In the genomic region with DNA sequence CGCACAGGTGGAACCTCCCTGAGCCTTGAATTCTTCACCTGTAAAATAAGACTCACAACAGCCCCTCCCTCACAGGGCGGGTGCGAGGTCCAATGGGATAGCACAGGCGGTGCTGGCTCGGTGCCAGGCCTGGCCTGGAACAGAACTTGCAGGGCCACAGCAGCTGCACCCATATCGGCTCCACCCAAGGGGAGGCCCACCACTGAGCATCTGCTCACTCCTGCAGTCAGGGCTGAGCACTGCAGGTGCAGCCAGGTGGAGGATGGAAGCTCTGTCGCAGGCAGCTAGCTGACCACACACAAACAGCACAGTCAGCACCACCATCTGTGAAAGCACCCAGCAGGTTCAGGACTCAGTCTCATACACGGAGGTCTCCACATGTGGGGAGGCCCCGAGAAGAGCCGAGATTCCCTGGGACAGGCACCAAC, we compare ENCODE assay signal across 1 cellular context.
TF ChIP-seq lines count a peak whose summit lies in the region.

No MANE protein-coding gene starts in this region.

TF ChIP-seq in HEK293, 187 proteins besides CTCF, POLR2A, EP300 and RAD21 (continued from another document):
- TF ChIP-seq, protein P1, sequence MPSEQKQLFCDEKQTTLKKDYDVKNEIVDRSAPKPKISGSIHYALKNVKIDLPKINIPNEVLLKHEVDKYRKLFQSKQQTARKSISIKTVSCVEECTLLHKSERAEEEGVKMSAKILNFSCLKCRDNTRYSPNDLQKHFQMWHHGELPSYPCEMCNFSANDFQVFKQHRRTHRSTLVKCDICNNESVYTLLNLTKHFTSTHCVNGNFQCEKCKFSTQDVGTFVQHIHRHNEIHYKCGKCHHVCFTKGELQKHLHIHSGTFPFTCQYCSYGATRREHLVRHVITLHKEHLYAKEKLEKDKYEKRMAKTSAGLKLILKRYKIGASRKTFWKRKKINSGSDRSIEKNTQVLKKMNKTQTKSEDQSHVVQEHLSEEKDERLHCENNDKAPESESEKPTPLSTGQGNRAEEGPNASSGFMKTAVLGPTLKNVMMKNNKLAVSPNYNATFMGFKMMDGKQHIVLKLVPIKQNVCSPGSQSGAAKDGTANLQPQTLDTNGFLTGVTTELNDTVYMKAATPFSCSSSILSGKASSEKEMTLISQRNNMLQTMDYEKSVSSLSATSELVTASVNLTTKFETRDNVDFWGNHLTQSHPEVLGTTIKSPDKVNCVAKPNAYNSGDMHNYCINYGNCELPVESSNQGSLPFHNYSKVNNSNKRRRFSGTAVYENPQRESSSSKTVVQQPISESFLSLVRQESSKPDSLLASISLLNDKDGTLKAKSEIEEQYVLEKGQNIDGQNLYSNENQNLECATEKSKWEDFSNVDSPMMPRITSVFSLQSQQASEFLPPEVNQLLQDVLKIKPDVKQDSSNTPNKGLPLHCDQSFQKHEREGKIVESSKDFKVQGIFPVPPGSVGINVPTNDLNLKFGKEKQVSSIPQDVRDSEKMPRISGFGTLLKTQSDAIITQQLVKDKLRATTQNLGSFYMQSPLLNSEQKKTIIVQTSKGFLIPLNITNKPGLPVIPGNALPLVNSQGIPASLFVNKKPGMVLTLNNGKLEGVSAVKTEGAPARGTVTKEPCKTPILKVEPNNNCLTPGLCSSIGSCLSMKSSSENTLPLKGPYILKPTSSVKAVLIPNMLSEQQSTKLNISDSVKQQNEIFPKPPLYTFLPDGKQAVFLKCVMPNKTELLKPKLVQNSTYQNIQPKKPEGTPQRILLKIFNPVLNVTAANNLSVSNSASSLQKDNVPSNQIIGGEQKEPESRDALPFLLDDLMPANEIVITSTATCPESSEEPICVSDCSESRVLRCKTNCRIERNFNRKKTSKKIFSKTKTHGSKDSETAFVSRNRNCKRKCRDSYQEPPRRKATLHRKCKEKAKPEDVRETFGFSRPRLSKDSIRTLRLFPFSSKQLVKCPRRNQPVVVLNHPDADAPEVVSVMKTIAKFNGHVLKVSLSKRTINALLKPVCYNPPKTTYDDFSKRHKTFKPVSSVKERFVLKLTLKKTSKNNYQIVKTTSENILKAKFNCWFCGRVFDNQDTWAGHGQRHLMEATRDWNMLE (tag by site-specific recombination; conservative IDR thresholded peaks at IDR 0.05; ENCODE audit: low read depth), result no peak
- TF ChIP-seq ZNF629 (tag by site-specific recombination; IDR thresholded peaks at IDR 0.05), result no peak
- TF ChIP-seq ZNF776 (tag by site-specific recombination; IDR thresholded peaks at IDR 0.05; ENCODE audit: borderline replicate concordance), result no peak
- no peak for TF ChIP-seq ZNF292 (tag by site-specific recombination; IDR thresholded peaks at IDR 0.05; ENCODE audit: borderline replicate concordance, low read depth)
- TF ChIP-seq ZNF16 (tag by site-specific recombination; IDR thresholded peaks at IDR 0.05; ENCODE audit: low read depth), result no peak
- TF ChIP-seq ZBTB48 (tag by site-specific recombination; IDR thresholded peaks at IDR 0.05), result no peak
- no peak for TF ChIP-seq MZF1 (tag by site-specific recombination; IDR thresholded peaks at IDR 0.05; ENCODE audit: borderline replicate concordance)
- no peak for TF ChIP-seq ZBTB8A (tag by site-specific recombination; IDR thresholded peaks at IDR 0.05)
- TF ChIP-seq ZNF354C (tag by site-specific recombination; IDR thresholded peaks at IDR 0.05; ENCODE audit: borderline replicate concordance, low read depth), result no peak
- TF ChIP-seq, protein P2, sequence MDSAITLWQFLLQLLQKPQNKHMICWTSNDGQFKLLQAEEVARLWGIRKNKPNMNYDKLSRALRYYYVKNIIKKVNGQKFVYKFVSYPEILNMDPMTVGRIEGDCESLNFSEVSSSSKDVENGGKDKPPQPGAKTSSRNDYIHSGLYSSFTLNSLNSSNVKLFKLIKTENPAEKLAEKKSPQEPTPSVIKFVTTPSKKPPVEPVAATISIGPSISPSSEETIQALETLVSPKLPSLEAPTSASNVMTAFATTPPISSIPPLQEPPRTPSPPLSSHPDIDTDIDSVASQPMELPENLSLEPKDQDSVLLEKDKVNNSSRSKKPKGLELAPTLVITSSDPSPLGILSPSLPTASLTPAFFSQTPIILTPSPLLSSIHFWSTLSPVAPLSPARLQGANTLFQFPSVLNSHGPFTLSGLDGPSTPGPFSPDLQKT (IDR thresholded peaks at IDR 0.05; ENCODE audit: borderline replicate concordance, low read depth, low read length), result no peak
- no peak for TF ChIP-seq ZNF2 (tag by site-specific recombination; IDR thresholded peaks at IDR 0.05)
- TF ChIP-seq ZFP41 (tag by site-specific recombination; IDR thresholded peaks at IDR 0.05; ENCODE audit: borderline replicate concordance), result no peak
- TF ChIP-seq GLIS1 (tag by site-specific recombination; IDR thresholded peaks at IDR 0.05), result peak; percentile 16; the same call in 1 of the 2 replicates
- TF ChIP-seq BCL11B (tag by site-specific recombination; IDR thresholded peaks at IDR 0.05; ENCODE audit: low read depth), result no peak
- no peak for TF ChIP-seq ZNF121 (tag by site-specific recombination; IDR thresholded peaks at IDR 0.05)
- no peak for TF ChIP-seq ZNF214 (tag by site-specific recombination; IDR thresholded peaks at IDR 0.05; ENCODE audit: borderline replicate concordance)
- TF ChIP-seq HOXD13 (CRISPR knock-in tag; IDR thresholded peaks at IDR 0.05; ENCODE audit: borderline replicate concordance), result no peak
- TF ChIP-seq ZNF138 (tag by site-specific recombination; IDR thresholded peaks at IDR 0.05; ENCODE audit: borderline replicate concordance), result no peak
- no peak for TF ChIP-seq ZNF248 (tag by site-specific recombination; IDR thresholded peaks at IDR 0.05)
- no peak for TF ChIP-seq ZNF521 (tag by site-specific recombination; IDR thresholded peaks at IDR 0.05)
- TF ChIP-seq, protein P3, sequence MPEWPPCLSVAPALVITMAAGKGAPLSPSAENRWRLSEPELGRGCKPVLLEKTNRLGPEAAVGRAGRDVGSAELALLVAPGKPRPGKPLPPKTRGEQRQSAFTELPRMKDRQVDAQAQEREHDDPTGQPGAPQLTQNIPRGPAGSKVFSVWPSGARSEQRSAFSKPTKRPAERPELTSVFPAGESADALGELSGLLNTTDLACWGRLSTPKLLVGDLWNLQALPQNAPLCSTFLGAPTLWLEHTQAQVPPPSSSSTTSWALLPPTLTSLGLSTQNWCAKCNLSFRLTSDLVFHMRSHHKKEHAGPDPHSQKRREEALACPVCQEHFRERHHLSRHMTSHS (tag by site-specific recombination; IDR thresholded peaks at IDR 0.05), result no peak
- TF ChIP-seq, protein P4, sequence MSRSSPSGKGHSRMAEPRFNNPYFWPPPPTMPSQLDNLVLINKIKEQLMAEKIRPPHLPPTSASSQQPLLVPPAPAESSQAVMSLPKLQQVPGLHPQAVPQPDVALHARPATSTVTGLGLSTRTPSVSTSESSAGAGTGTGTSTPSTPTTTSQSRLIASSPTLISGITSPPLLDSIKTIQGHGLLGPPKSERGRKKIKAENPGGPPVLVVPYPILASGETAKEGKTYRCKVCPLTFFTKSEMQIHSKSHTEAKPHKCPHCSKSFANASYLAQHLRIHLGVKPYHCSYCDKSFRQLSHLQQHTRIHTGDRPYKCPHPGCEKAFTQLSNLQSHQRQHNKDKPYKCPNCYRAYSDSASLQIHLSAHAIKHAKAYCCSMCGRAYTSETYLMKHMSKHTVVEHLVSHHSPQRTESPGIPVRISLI (tag by site-specific recombination; IDR thresholded peaks at IDR 0.05), result no peak
- TF ChIP-seq ZNF23 (tag by site-specific recombination; IDR thresholded peaks at IDR 0.05; ENCODE audit: borderline replicate concordance), result no peak
- TF ChIP-seq, protein P5, sequence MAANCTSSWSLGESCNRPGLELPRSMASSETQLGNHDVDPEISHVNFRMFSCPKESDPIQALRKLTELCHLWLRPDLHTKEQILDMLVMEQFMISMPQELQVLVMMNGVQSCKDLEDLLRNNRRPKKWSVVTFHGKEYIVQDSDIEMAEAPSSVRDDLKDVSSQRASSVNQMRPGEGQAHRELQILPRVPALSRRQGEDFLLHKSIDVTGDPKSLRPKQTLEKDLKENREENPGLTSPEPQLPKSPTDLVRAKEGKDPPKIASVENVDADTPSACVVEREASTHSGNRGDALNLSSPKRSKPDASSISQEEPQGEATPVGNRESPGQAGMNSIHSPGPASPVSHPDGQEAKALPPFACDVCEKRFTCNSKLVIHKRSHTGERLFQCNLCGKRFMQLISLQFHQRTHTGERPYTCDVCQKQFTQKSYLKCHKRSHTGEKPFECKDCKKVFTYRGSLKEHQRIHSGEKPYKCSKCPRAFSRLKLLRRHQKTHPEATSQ (tag by site-specific recombination; IDR thresholded peaks at IDR 0.05), result no peak
- no peak for TF ChIP-seq ZNF670 (tag by site-specific recombination; IDR thresholded peaks at IDR 0.05; ENCODE audit: low read depth)
- no peak for TF ChIP-seq ZNF48 (tag by site-specific recombination; IDR thresholded peaks at IDR 0.05)
- no peak for TF ChIP-seq ZNF350 (tag by site-specific recombination; IDR thresholded peaks at IDR 0.05)
- 0 out of 2 replicates have a peak, but pooled peaks have one; percentile 31 for TF ChIP-seq GLIS2 (tag by site-specific recombination; IDR thresholded peaks at IDR 0.05)
- no peak for TF ChIP-seq REPIN1 (tag by site-specific recombination; IDR thresholded peaks at IDR 0.05; ENCODE audit: low read depth)
- TF ChIP-seq ZNF560 (tag by site-specific recombination; IDR thresholded peaks at IDR 0.05; ENCODE audit: borderline replicate concordance), result no peak
- TF ChIP-seq ZNF600 (tag by site-specific recombination; IDR thresholded peaks at IDR 0.05), result 0 out of 2 replicates have a peak, but pooled peaks have one; percentile 23
- TF ChIP-seq, protein P6, sequence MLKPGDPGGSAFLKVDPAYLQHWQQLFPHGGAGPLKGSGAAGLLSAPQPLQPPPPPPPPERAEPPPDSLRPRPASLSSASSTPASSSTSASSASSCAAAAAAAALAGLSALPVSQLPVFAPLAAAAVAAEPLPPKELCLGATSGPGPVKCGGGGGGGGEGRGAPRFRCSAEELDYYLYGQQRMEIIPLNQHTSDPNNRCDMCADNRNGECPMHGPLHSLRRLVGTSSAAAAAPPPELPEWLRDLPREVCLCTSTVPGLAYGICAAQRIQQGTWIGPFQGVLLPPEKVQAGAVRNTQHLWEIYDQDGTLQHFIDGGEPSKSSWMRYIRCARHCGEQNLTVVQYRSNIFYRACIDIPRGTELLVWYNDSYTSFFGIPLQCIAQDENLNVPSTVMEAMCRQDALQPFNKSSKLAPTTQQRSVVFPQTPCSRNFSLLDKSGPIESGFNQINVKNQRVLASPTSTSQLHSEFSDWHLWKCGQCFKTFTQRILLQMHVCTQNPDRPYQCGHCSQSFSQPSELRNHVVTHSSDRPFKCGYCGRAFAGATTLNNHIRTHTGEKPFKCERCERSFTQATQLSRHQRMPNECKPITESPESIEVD (tag by site-specific recombination; IDR thresholded peaks at IDR 0.05), result no peak
- TF ChIP-seq ZNF624 (tag by site-specific recombination; IDR thresholded peaks at IDR 0.05), result no peak
- TF ChIP-seq ZNF274 (IDR thresholded peaks at IDR 0.05; ENCODE audit: low read length), result no peak
- TF ChIP-seq ZNF274 (tag by site-specific recombination; IDR thresholded peaks at IDR 0.05; ENCODE audit: borderline replicate concordance), result no peak
- TF ChIP-seq, protein P7, sequence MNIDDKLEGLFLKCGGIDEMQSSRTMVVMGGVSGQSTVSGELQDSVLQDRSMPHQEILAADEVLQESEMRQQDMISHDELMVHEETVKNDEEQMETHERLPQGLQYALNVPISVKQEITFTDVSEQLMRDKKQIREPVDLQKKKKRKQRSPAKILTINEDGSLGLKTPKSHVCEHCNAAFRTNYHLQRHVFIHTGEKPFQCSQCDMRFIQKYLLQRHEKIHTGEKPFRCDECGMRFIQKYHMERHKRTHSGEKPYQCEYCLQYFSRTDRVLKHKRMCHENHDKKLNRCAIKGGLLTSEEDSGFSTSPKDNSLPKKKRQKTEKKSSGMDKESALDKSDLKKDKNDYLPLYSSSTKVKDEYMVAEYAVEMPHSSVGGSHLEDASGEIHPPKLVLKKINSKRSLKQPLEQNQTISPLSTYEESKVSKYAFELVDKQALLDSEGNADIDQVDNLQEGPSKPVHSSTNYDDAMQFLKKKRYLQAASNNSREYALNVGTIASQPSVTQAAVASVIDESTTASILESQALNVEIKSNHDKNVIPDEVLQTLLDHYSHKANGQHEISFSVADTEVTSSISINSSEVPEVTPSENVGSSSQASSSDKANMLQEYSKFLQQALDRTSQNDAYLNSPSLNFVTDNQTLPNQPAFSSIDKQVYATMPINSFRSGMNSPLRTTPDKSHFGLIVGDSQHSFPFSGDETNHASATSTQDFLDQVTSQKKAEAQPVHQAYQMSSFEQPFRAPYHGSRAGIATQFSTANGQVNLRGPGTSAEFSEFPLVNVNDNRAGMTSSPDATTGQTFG (tag by site-specific recombination; IDR thresholded peaks at IDR 0.05; ENCODE audit: borderline replicate concordance), result no peak
- peak; percentile 43; the same call in 1 of the 2 replicates for TF ChIP-seq KLF1 (tag by site-specific recombination; IDR thresholded peaks at IDR 0.05)
- TF ChIP-seq ZNF202 (tag by site-specific recombination; IDR thresholded peaks at IDR 0.05; ENCODE audit: borderline replicate concordance), result no peak
- TF ChIP-seq ZNF677 (tag by site-specific recombination; IDR thresholded peaks at IDR 0.05), result no peak
- TF ChIP-seq ZBTB20 (tag by site-specific recombination; IDR thresholded peaks at IDR 0.05), result no peak
- TF ChIP-seq ZNF623 (tag by site-specific recombination; IDR thresholded peaks at IDR 0.05), result no peak
- TF ChIP-seq ZNF341 (tag by site-specific recombination; IDR thresholded peaks at IDR 0.05; ENCODE audit: low read depth), result peak; percentile 73
- no peak for TF ChIP-seq GFI1B (tag by site-specific recombination; IDR thresholded peaks at IDR 0.05)
